In the genomic region with DNA sequence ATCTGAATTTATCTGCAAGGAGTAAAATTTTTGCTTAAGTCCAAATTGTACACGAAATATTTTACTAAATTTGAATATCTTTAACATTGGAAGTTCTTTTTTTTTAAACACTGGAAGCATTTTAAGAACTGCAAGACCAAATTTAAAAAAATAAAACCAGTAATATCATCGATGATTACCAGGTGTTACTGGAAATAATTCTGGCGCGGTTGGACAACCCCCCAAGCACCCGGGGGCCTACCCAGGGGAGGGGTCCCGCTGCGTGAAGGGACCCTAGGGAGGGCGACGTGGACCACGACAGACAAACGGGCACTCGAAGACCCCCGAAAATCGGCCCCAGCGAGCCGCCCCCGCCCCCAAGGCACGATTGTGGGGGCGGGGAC, we compare ENCODE assay signal across 9 cellular contexts. TPM values are rescaled to one million over a fixed set of nuclear protein-coding genes. Genes with fewer than 3 reads are reported as not detected.
DNase-seq lines count a peak whose midpoint lies in the region; ATAC-seq and TF ChIP-seq lines count a peak whose summit lies in the region.
"Had no signal": no experiment of that assay in that cellular context is flagged by ENCODE, and none has a peak within 500 bp of the region (broad histone marks: within the 10 kb centered on the region; RNA-seq: fewer than 3 reads in every experiment).

No MANE protein-coding gene starts in this region.

- WGBS in body of pancreas, 2 donors = 1 to 6% methylated on average over 14 to 19 of the region's 19 CpGs
- WGBS in lung, 2 donors = 2% methylated on average over 14 to 19 of the region's 19 CpGs
- 2 to 17% methylated on average over 2 to 18 of the region's 19 CpGs for WGBS in transverse colon (ENCODE audit: low coverage in 1 of 2), 2 donors

- TF ChIP-seq CTCF in body of pancreas (IDR thresholded peaks at IDR 0.05) = no peak
- TF ChIP-seq CTCF in lung (IDR thresholded peaks at IDR 0.05; ENCODE audit: control extremely low read depth, extremely low read depth) = no peak
- no peak for TF ChIP-seq CTCF in transverse colon (IDR thresholded peaks at IDR 0.05)

- H3K9me3 Mint-ChIP-seq in activated T-cell treated with anti-CD3 and anti-CD28 coated beads, Interleukin-2, amount 50 U/mL, for 72 hours = no peaks in the 10 kb centered on the region

- no peak for ATAC-seq in activated T-cell treated with anti-CD3 and anti-CD28 coated beads, Interleukin-2, amount 50 U/mL, for 72 hours (replicated peaks in 1 of 2)
- no peak for ATAC-seq in body of pancreas
- ATAC-seq in lung (ENCODE audit: insufficient read depth, low FRiP score) = no peak
- no peak for ATAC-seq in GM19467 (IDR thresholded peaks at IDR 0.05; ENCODE audit: unreplicated experiment)
- ATAC-seq in HG02973 (IDR thresholded peaks at IDR 0.05; ENCODE audit: unreplicated experiment) = no peak

- TF ChIP-seq EP300 in transverse colon (IDR thresholded peaks at IDR 0.05; ENCODE audit: low read depth) = no peak

- no peak for TF ChIP-seq POLR2A in body of pancreas (IDR thresholded peaks at IDR 0.05)
- TF ChIP-seq POLR2A in transverse colon (IDR thresholded peaks at IDR 0.05) = no peak

- H3K36me3 Mint-ChIP-seq in activated T-cell treated with anti-CD3 and anti-CD28 coated beads, Interleukin-2, amount 50 U/mL, for 72 hours (ENCODE audit: insufficient read depth in 2 of 2) = peaks cover 13 to 15% of the 10 kb centered on the region in 2 donors

- peaks cover 0 to 2% of the 10 kb centered on the region in 2 donors for H3K36me3 ChIP-seq in body of pancreas (replicated peaks in 1 of 2; ENCODE audit: insufficient read depth in 1 of 2, low read depth in 2 of 2)
- H3K36me3 ChIP-seq in lung (ENCODE audit: control insufficient read depth in 2 of 2, insufficient read depth in 2 of 2, low read length in 2 of 2) = peaks cover 4 to 19% of the 10 kb centered on the region in 2 donors
- H3K36me3 ChIP-seq in transverse colon = peaks cover 0 to 12% (median 5%) of the 10 kb centered on the region in 4 donors

- DNase-seq in activated T-cell treated with anti-CD3 and anti-CD28 coated beads, Interleukin-2, amount 50 U/mL, for 72 hours = no peak
- DNase-seq in activated T-cell treated with anti-CD3 and anti-CD28 coated beads, Interleukin-2, amount 50 U/mL, for 48 hours = no peak
- DNase-seq in body of pancreas (no peak), lung (ENCODE audit: low spot score) (no peak), transverse colon (no peak), D341Med (ENCODE audit: low spot score) (no peak)

- in situ Hi-C loops in transverse colon (cut with MboI; ENCODE audit: low pct_ligation_motif_present in 1 of 4, low pct_unique_long_range_greater_than_20kb in 1 of 4, low sequenced_read_pairs in 3 of 4) = loop anchor here in 1 of 4 donors (25.0 kb wide), 1 partner anchor 107 kb away; the partner anchor contains the start of genes AP3D1 and DOT1L

- peaks cover 40% of the 10 kb centered on the region for H3K4me1 ChIP-seq in body of pancreas
- peaks cover 3 to 12% of the 10 kb centered on the region in 2 donors for H3K4me1 ChIP-seq in lung (ENCODE audit: control insufficient read depth in 2 of 2, insufficient read depth in 2 of 2, low read length in 2 of 2)
- peaks cover 35 to 50% (median 46%) of the 10 kb centered on the region in 4 donors for H3K4me1 ChIP-seq in transverse colon

- H3K27me3 Mint-ChIP-seq in activated T-cell treated with anti-CD3 and anti-CD28 coated beads, Interleukin-2, amount 50 U/mL, for 72 hours (ENCODE audit: low read depth) = no peaks in the 10 kb centered on the region

- intact Hi-C loops in body of pancreas (cut with DNase I) (no loop called here), transverse colon (cut with DNase I; ENCODE audit: low total_unique reads) (no loop called here)

- peak overlapping the region; percentile 73 for H3K27ac Mint-ChIP-seq in activated T-cell treated with anti-CD3 and anti-CD28 coated beads, Interleukin-2, amount 50 U/mL, for 72 hours

- H3K4me3 Mint-ChIP-seq in activated T-cell treated with anti-CD3 and anti-CD28 coated beads, Interleukin-2, amount 50 U/mL, for 72 hours = peak overlapping the region; percentile 88 to 96

- H3K4me1 Mint-ChIP-seq in activated T-cell treated with anti-CD3 and anti-CD28 coated beads, Interleukin-2, amount 50 U/mL, for 72 hours (ENCODE audit: low read depth) = peaks cover 40% of the 10 kb centered on the region

- H3K27ac ChIP-seq in body of pancreas (peak overlapping the region in 3 of 4 donors; percentile 95 to 100 (median 99)), lung (ENCODE audit: low read depth in 1 of 2, low read length in 1 of 2) (peak overlapping the region; percentile 64 to 72), transverse colon (peak overlapping the region; percentile 97 to 99 (median 99))

- H3K4me3 ChIP-seq in body of pancreas = peak overlapping the region; percentile 99 to 100
- H3K4me3 ChIP-seq in lung = peak overlapping the region; percentile 52
- H3K4me3 ChIP-seq in transverse colon = peak overlapping the region; percentile 49 to 99 (median 93)

- H3K27me3 ChIP-seq in body of pancreas = no peaks in the 10 kb centered on the region
- H3K27me3 ChIP-seq in lung (ENCODE audit: control insufficient read depth, insufficient read depth) = no peaks in the 10 kb centered on the region
- no peaks in the 10 kb centered on the region for H3K27me3 ChIP-seq in transverse colon

- H3K9me3 ChIP-seq in body of pancreas = no peaks in the 10 kb centered on the region
- no peaks in the 10 kb centered on the region for H3K9me3 ChIP-seq in lung (ENCODE audit: control insufficient read depth in 2 of 2, insufficient read depth in 1 of 2, low read length in 1 of 2)
- H3K9me3 ChIP-seq in transverse colon = no peaks in the 10 kb centered on the region

RNA-seq across cellular contexts. Expression of gene JSRP1, which starts 12.6 kb away (rescaled TPM):
- total RNA-seq in activated T-cell treated with anti-CD3 and anti-CD28 coated beads, Interleukin-2, amount 50 U/mL, for 72 hours = 1 to 10 TPM in 1 of 2 donors, under 1 TPM in 1; 0.72 to 1.6 TPM
- total RNA-seq in body of pancreas = not detected
- total RNA-seq in lung = 1 to 10 TPM in 1 of 2 donors, under 1 TPM in 1; 0.61 to 2.3 TPM
- polyA plus RNA-seq in lung = 1 to 10 TPM in 1 of 2 donors, under 1 TPM in 1; 0.69 to 1.1 TPM
- 1 to 10 TPM in 1 of 4 donors, not detected in 3; 5.6 TPM for total RNA-seq in transverse colon
- total RNA-seq: dermis microvascular lymphatic vessel endothelial cell had no signal

RNA-seq across cellular contexts. Expression of gene PEAK3, which starts 13.1 kb away (rescaled TPM):
- total RNA-seq in activated T-cell treated with anti-CD3 and anti-CD28 coated beads, Interleukin-2, amount 50 U/mL, for 72 hours = under 1 TPM in 1 of 2 donors, not detected in 1; 0.09 TPM
- total RNA-seq in body of pancreas (under 1 TPM; 0.66 to 0.78 TPM), lung (1 to 10 TPM in 1 of 2 donors, under 1 TPM in 1; 0.31 to 6.7 TPM), transverse colon (1 to 10 TPM in 2 of 4 donors, under 1 TPM in 1, not detected in 1; 0.27 to 1.1 (median 1.1) TPM)
- 1 to 10 TPM in 1 of 2 donors, under 1 TPM in 1; 0.81 to 7.4 TPM for polyA plus RNA-seq in lung

RNA-seq across cellular contexts. Expression of gene AMH, which starts 19.7 kb away (rescaled TPM):
- total RNA-seq in activated T-cell treated with anti-CD3 and anti-CD28 coated beads, Interleukin-2, amount 50 U/mL, for 72 hours = 1 to 10 TPM; 4.6 to 10.0 TPM
- 10 to 100 TPM in 1 of 2 donors, under 1 TPM in 1; 0.99 to 11.7 TPM for total RNA-seq in body of pancreas
- total RNA-seq in lung = 1 to 10 TPM; 2.1 to 3.5 TPM
- polyA plus RNA-seq in lung = 1 to 10 TPM in 1 of 2 donors, under 1 TPM in 1; 0.73 to 1.4 TPM
- 1 to 10 TPM in 2 of 4 donors, not detected in 2; 1.1 to 3.5 TPM for total RNA-seq in transverse colon

RNA-seq across cellular contexts. Expression of gene SF3A2, which starts 32.2 kb away (rescaled TPM):
- 100 to 1,000 TPM; 146 to 147 TPM for total RNA-seq in activated T-cell treated with anti-CD3 and anti-CD28 coated beads, Interleukin-2, amount 50 U/mL, for 72 hours
- total RNA-seq in body of pancreas (10 to 100 TPM; 15.5 to 30.1 TPM), lung (100 to 1,000 TPM in 1 of 2 donors, 10 to 100 TPM in 1; 67.5 to 113 TPM), transverse colon (10 to 100 TPM; 35.8 to 54.6 (median 41.6) TPM)
- 10 to 100 TPM; 37.2 to 58.5 TPM for polyA plus RNA-seq in lung

RNA-seq across cellular contexts. Expression of gene PLEKHJ1, which starts 32.7 kb away (rescaled TPM):
- 10 to 100 TPM; 67.4 to 92.7 TPM for total RNA-seq in activated T-cell treated with anti-CD3 and anti-CD28 coated beads, Interleukin-2, amount 50 U/mL, for 72 hours
- total RNA-seq in body of pancreas (10 to 100 TPM; 47.5 to 89.0 TPM), lung (10 to 100 TPM; 64.4 to 64.6 TPM), transverse colon (100 to 1,000 TPM; 184 to 332 (median 254) TPM)
- 10 to 100 TPM; 70.1 to 76.4 TPM for polyA plus RNA-seq in lung
